9 cellular contexts compared by ENCODE assay signal in genomic region chr2:172253190-172254052, GRCh38.
DNase-seq lines count a peak whose midpoint lies in the region; ATAC-seq, FAIRE-seq and TF ChIP-seq lines count a peak whose summit lies in the region.
"Had no signal": no experiment of that assay in that cellular context is flagged by ENCODE, and none has a peak within 500 bp of the region (broad histone marks: within the 10 kb centered on the region; RNA-seq: fewer than 3 reads in every experiment).

No MANE protein-coding gene starts in this region.

- H2AFZ ChIP-seq in astrocyte (ENCODE audit: low read depth, low read length): no peak overlapping the region

- ATAC-seq in HG02571 (IDR thresholded peaks at IDR 0.05; ENCODE audit: unreplicated experiment): no peak

- H3K27me3 Mint-ChIP-seq in astrocyte (ENCODE audit: low read depth, unreplicated experiment): no peaks in the 10 kb centered on the region
- no peaks in the 10 kb centered on the region for H3K27me3 Mint-ChIP-seq in mesothelial cell of epicardium (ENCODE audit: low read depth)

- H3K4me3 Mint-ChIP-seq in astrocyte (ENCODE audit: unreplicated experiment) (no peak overlapping the region), mesothelial cell of epicardium (no peak overlapping the region)

- H3K9me3 Mint-ChIP-seq in astrocyte (ENCODE audit: unreplicated experiment) (no peaks in the 10 kb centered on the region), mesothelial cell of epicardium (no peaks in the 10 kb centered on the region)

- TF ChIP-seq CTCF in astrocyte (IDR thresholded peaks at IDR 0.05; ENCODE audit: insufficient read depth, low read depth, low read length) (no peak), mesothelial cell of epicardium (IDR thresholded peaks at IDR 0.05; ENCODE audit: unreplicated experiment) (no peak)

- no peaks in the 10 kb centered on the region for H3K36me3 ChIP-seq in astrocyte (ENCODE audit: insufficient read depth, low read length)

- H3K4me1 Mint-ChIP-seq in astrocyte (ENCODE audit: low read depth, unreplicated experiment) (peaks cover 47% of the 10 kb centered on the region), mesothelial cell of epicardium (peaks cover 12% of the 10 kb centered on the region)

- H3K9ac ChIP-seq in astrocyte (ENCODE audit: low read length): peak overlapping the region; percentile 35

- H4K20me1 ChIP-seq in astrocyte (ENCODE audit: insufficient read depth, low read length): no peaks in the 10 kb centered on the region

- H3K9me3 ChIP-seq in astrocyte (ENCODE audit: insufficient read depth, low read depth, low read length): no peaks in the 10 kb centered on the region

- FAIRE-seq in astrocyte (lab: Jason Lieb, UNC): peak; percentile 85

- H3K4me1 ChIP-seq in astrocyte (ENCODE audit: insufficient read depth, low read length): peaks cover 50% of the 10 kb centered on the region

- H3K27ac Mint-ChIP-seq in astrocyte (ENCODE audit: unreplicated experiment): peak overlapping the region; percentile 95
- no peak overlapping the region for H3K27ac Mint-ChIP-seq in mesothelial cell of epicardium

- no peak overlapping the region for H3K4me3 ChIP-seq in astrocyte (ENCODE audit: insufficient read depth, low read depth, low read length)

- H3K36me3 Mint-ChIP-seq in astrocyte (ENCODE audit: low read depth, unreplicated experiment) (no peaks in the 10 kb centered on the region), mesothelial cell of epicardium (no peaks in the 10 kb centered on the region)

- no peaks in the 10 kb centered on the region for H3K79me2 ChIP-seq in astrocyte (ENCODE audit: insufficient read depth, low read length)

- H3K27me3 ChIP-seq in astrocyte (ENCODE audit: insufficient read depth, low read length): no peaks in the 10 kb centered on the region

- peak overlapping the region; percentile 83 for H3K27ac ChIP-seq in astrocyte (ENCODE audit: low read depth, low read length)
- H3K27ac ChIP-seq: 22Rv1 had no signal

- H3K4me2 ChIP-seq in astrocyte (ENCODE audit: low read length): peak overlapping the region; percentile 10

- DNase-seq in DMS 273 (lab: John Stamatoyannopoulos, UW; ENCODE audit: unreplicated experiment): peak; percentile 23
- no peak for DNase-seq in DMS 273 treated with DMSO at 0.1 percent for 48 hours (lab: John Stamatoyannopoulos, UW)
- DNase-seq in SIG-M5 treated with dmso at 0.1 percent for 504 hours (lab: John Stamatoyannopoulos, UW; ENCODE audit: unreplicated experiment): peak; percentile 83
- DNase-seq in astrocyte (ENCODE audit: low read depth): peak; percentile 100
- peak; percentile 59 for DNase-seq in left kidney (ENCODE audit: low read depth, low spot score)
- peak; percentile 52 for DNase-seq in stimulated activated CD8-positive, alpha-beta memory T cell treated with anti-CD3 and anti-CD28 coated beads, Interleukin-15, amount 100 ng/mL, for 4 hours (ENCODE audit: low read depth in 2 of 2)
- DNase-seq in mesothelial cell of epicardium (ENCODE audit: low spot score in 2 of 2, unreplicated experiment in 2 of 2): no peak

Comparison
In these comparisons a context has a peak if more than half of its experiments do, and no peak if none do; other contexts are left out.
1. DNase-seq: peak in DMS 273 (single experiment), SIG-M5 treated with dmso at 0.1 percent for 504 hours (single experiment), astrocyte (single experiment), left kidney (single experiment) and stimulated activated CD8-positive, alpha-beta memory T cell treated with anti-CD3 and anti-CD28 coated beads, Interleukin-15, amount 100 ng/mL, for 4 hours (2 of 2); none in DMS 273 treated with DMSO at 0.1 percent for 48 hours (single experiment) and mesothelial cell of epicardium (0 of 2).